ENCODE assay signal across 23 cellular contexts in genomic region chr1:91152331-91152730, GRCh38.
DNase-seq lines count a peak whose midpoint lies in the region; ATAC-seq and TF ChIP-seq lines count a peak whose summit lies in the region.
"Had no signal": no experiment of that assay in that cellular context is flagged by ENCODE, and none has a peak within 500 bp of the region (broad histone marks: within the 10 kb centered on the region; RNA-seq: fewer than 3 reads in every experiment).

No MANE protein-coding gene starts in this region.

- no peak overlapping the region for H3K18ac ChIP-seq in trophoblast cell (ENCODE audit: low read length)

- H3K9ac ChIP-seq in trophoblast cell (ENCODE audit: low read length), result no peak overlapping the region
- H3K9ac ChIP-seq: BLaER1 had no signal

- no peak for TF ChIP-seq POLR2A in esophagus muscularis mucosa (IDR thresholded peaks at IDR 0.05; ENCODE audit: low read depth)

- H3K14ac ChIP-seq in trophoblast cell (ENCODE audit: low read length), result no peak overlapping the region

- no peak overlapping the region for H3K27ac ChIP-seq in esophagus muscularis mucosa (replicated peaks in 1 of 4)
- no peak overlapping the region for H3K27ac ChIP-seq in trophoblast cell (ENCODE audit: low read depth, low read length)
- no peak overlapping the region for H3K27ac ChIP-seq in upper lobe of right lung
- H3K27ac ChIP-seq: BLaER1 had no signal

- H3K79me2 ChIP-seq in trophoblast cell (ENCODE audit: control insufficient read depth, insufficient read depth, low read length, poor library complexity), result no peaks in the 10 kb centered on the region

- H2BK5ac ChIP-seq in trophoblast cell (ENCODE audit: low read depth, low read length, poor library complexity), result no peak overlapping the region

- peak; percentile 59 for ATAC-seq in upper lobe of right lung
- no peak for ATAC-seq in HG03135 (IDR thresholded peaks at IDR 0.05; ENCODE audit: unreplicated experiment)
- no peak for ATAC-seq in HG02884 (IDR thresholded peaks at IDR 0.05; ENCODE audit: unreplicated experiment)
- ATAC-seq: GM12878 had no signal

- H2BK120ac ChIP-seq in trophoblast cell (ENCODE audit: insufficient read depth, low read length, poor library complexity), result no peak overlapping the region

- intact Hi-C loops in esophagus muscularis mucosa (cut with DNase I), result no loop called here
- intact Hi-C loops in upper lobe of right lung (cut with DNase I), result no loop called here

- no peak overlapping the region for H2AK5ac ChIP-seq in trophoblast cell (ENCODE audit: low read length)

- no peaks in the 10 kb centered on the region for H3K9me3 ChIP-seq in esophagus muscularis mucosa
- H3K9me3 ChIP-seq in trophoblast cell (ENCODE audit: insufficient read depth, low read depth, low read length), result no peaks in the 10 kb centered on the region
- H3K9me3 ChIP-seq in upper lobe of right lung, result no peaks in the 10 kb centered on the region
- H3K9me3 ChIP-seq: BE2C, BLaER1 had no signal

- no peak overlapping the region for H3K4ac ChIP-seq in trophoblast cell (ENCODE audit: low read depth, low read length)

- H4K12ac ChIP-seq in trophoblast cell (ENCODE audit: low read depth, low read length), result no peak overlapping the region

- whole genome bisulfite sequencing in esophagus muscularis mucosa, result 82% methylated on average over 5 of the region's 5 CpGs
- WGBS in trophoblast cell (ENCODE audit: extremely low coverage, insufficient coverage, insufficient read length), result no CpG with 5 or more reads among the region's 5 CpGs

- TF ChIP-seq CTCF in esophagus muscularis mucosa (IDR thresholded peaks at IDR 0.05) (no peak), upper lobe of right lung (IDR thresholded peaks at IDR 0.05) (no peak)

- H2AFZ ChIP-seq in trophoblast cell (ENCODE audit: insufficient read depth, low read length, poor library complexity), result no peak overlapping the region

- H3K79me1 ChIP-seq in trophoblast cell (ENCODE audit: low read length), result no peaks in the 10 kb centered on the region

- no peaks in the 10 kb centered on the region for H3K4me1 ChIP-seq in esophagus muscularis mucosa
- H3K4me1 ChIP-seq in trophoblast cell (ENCODE audit: control insufficient read depth in 1 of 2, insufficient read depth in 2 of 2, low read length in 2 of 2), result peaks cover 0 to 2% of the 10 kb centered on the region in 2 experiments
- H3K4me1 ChIP-seq in upper lobe of right lung, result no peaks in the 10 kb centered on the region
- H3K4me1 ChIP-seq: BE2C had no signal

- H2BK12ac ChIP-seq in trophoblast cell (ENCODE audit: low read length), result no peak overlapping the region

- no peak for TF ChIP-seq EP300 in esophagus muscularis mucosa (IDR thresholded peaks at IDR 0.05)

- no peak overlapping the region for H3K23ac ChIP-seq in trophoblast cell (ENCODE audit: low read length)

- DNase-seq in esophagus muscularis mucosa (ENCODE audit: extremely low spot score) (peak; percentile 45), trophoblast cell (peak; percentile 62 to 82), upper lobe of right lung (no peak), anterior cingulate cortex (lab: John Stamatoyannopoulos, UW) (no peak)
- DNase-seq: 8988T; ACHN; BE2C; C1 segment of cervical spinal cord; CD4-positive, alpha-beta memory T cell; CD4-positive, CD25-positive, alpha-beta regulatory T cell; CD8-positive, alpha-beta memory T cell; COR-L47; DMS 273 treated with DMSO at 0.1 percent for 48 hours; DMS153; DMS53; DMS79; DND-41; EL; GDM1 had no signal

- H3K36me3 ChIP-seq in esophagus muscularis mucosa (no peaks in the 10 kb centered on the region), trophoblast cell (ENCODE audit: control insufficient read depth in 1 of 2, insufficient read depth in 2 of 2, low read length in 2 of 2) (no peaks in the 10 kb centered on the region), upper lobe of right lung (no peaks in the 10 kb centered on the region)
- H3K36me3 ChIP-seq: BE2C, BLaER1 had no signal

- H3K4me2 ChIP-seq in trophoblast cell (ENCODE audit: low read length), result no peak overlapping the region
- H3K4me2 ChIP-seq: BLaER1 had no signal

- H3K4me3 ChIP-seq in esophagus muscularis mucosa, result no peak overlapping the region
- H3K4me3 ChIP-seq in trophoblast cell (ENCODE audit: low read depth, low read length), result no peak overlapping the region
- H3K4me3 ChIP-seq in upper lobe of right lung, result no peak overlapping the region
- H3K4me3 ChIP-seq: BLaER1, GM12878 had no signal

- H4K8ac ChIP-seq in trophoblast cell (ENCODE audit: low read depth, low read length), result no peak overlapping the region

- H4K91ac ChIP-seq in trophoblast cell (ENCODE audit: low read depth, low read length), result no peak overlapping the region

- H3K27me3 ChIP-seq in esophagus muscularis mucosa (no peaks in the 10 kb centered on the region), trophoblast cell (ENCODE audit: insufficient read depth, low read length) (no peaks in the 10 kb centered on the region), upper lobe of right lung (no peaks in the 10 kb centered on the region)
- H3K27me3 ChIP-seq: BE2C, BLaER1 had no signal

Comparison
In these comparisons a context has a peak if more than half of its experiments do, and no peak if none do; other contexts are left out.
1. DNase-seq: peak in esophagus muscularis mucosa (single experiment) and trophoblast cell (2 of 2); none in upper lobe of right lung (single experiment) and anterior cingulate cortex (0 of 58).